Comparison of ENCODE assay signal across 26 cellular contexts in the genomic region with DNA sequence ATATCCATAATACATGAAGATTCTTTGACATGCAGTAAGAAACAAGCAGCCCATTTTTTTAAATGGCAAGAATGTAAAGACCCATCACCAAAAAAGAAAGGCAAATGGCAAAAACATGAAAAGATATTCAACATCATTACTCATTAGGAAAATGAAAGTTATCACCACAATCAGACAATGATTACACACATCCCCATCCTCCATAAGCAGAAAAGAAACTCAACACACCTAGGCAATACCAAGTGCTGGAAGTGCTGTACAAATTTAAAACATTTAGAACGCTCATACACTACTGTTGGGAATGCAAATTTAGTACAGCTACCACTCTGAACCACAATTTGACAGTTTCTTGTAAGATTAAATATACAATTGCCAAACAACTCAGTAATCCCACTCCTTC.
DNase-seq lines count a peak whose midpoint lies in the region; ATAC-seq and TF ChIP-seq lines count a peak whose summit lies in the region.
"Had no signal": no experiment of that assay in that cellular context is flagged by ENCODE, and none has a peak within 500 bp of the region (broad histone marks: within the 10 kb centered on the region; RNA-seq: fewer than 3 reads in every experiment).

No MANE protein-coding gene starts in this region.

- DNase-seq in posterior vena cava (ENCODE audit: low spot score) (no peak), GM20000 (ENCODE audit: low spot score) (no peak)
- DNase-seq: activated CD4-positive, alpha-beta T cell treated with anti-CD3 and anti-CD28 coated beads, Interleukin-2, amount 50 U/mL, for 4 hours; activated naive CD4-positive, alpha-beta T cell treated with anti-CD3 and anti-CD28 coated beads, Interleukin-2, amount 10 ng/mL, durations not matched to agents 7 days and 5 days; CD8-positive, alpha-beta memory T cell; DMS53; foreskin keratinocyte; GF-D8; left colon; mesendoderm; naive thymus-derived CD8-positive, alpha-beta T cell; NCI-H187; NCI-H2171 treated with DMSO at 0.1 percent for 48 hours; NCI-H524 treated with DMSO at 0.1 percent for 48 hours; NK-92 treated with Interleukin-12 subunit alpha and Interleukin-12 subunit beta, amount 100 ng/mL, for 24 hours; occipital lobe; stimulated activated CD4-positive, alpha-beta T cell treated with anti-CD3 and anti-CD28 coated beads, Interleukin-1b, Interleukin-23, amount 100 ng/mL, for 48 hours had no signal

- no peak for TF ChIP-seq CTCF in GM20000 (IDR thresholded peaks at IDR 0.05; ENCODE audit: extremely low read depth, missing control alignments)

- intact Hi-C loops in posterior vena cava (cut with DNase I) = no loop called here

- ATAC-seq in GM18511 (IDR thresholded peaks at IDR 0.05; ENCODE audit: unreplicated experiment) (peak; percentile 80), GM19467 (IDR thresholded peaks at IDR 0.05; ENCODE audit: unreplicated experiment) (peak; percentile 75), HG02938 (IDR thresholded peaks at IDR 0.05; ENCODE audit: unreplicated experiment) (peak; percentile 80), HG03457 (IDR thresholded peaks at IDR 0.05; ENCODE audit: unreplicated experiment) (peak; percentile 90), GM21825 (IDR thresholded peaks at IDR 0.05; ENCODE audit: unreplicated experiment) (no peak), HG02870 (IDR thresholded peaks at IDR 0.05; ENCODE audit: unreplicated experiment) (no peak)
- ATAC-seq: A549; esophagus mucosa; foreskin keratinocyte; left colon; naive thymus-derived CD8-positive, alpha-beta T cell; WTC11 had no signal

Comparison
In these comparisons a context has a peak if more than half of its experiments do, and no peak if none do; other contexts are left out.
1. ATAC-seq: peak in GM18511 (single experiment), GM19467 (single experiment), HG02938 (single experiment) and HG03457 (single experiment); none in GM21825 (single experiment) and HG02870 (single experiment).